15 cellular contexts compared by ENCODE assay signal in the genomic region with DNA sequence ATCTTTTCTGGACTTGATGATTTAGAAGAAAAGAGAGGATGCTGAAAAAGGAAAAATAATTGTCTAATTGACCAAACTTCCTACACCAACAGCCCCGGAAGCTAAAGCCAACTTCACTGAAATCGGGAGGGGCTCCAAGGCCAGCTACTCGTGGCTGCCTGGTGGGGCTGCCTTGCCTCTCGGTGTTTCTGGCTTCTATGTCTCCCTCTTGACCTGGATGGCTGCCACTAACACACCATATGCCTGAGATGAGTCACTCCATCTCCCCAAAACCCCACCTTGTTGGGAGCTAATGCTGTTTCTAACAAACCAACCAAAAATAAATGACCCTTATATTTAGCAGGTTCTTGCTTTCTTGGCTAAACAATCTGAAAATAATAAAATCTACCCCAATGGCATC.
DNase-seq lines count a peak whose midpoint lies in the region; ATAC-seq, FAIRE-seq and TF ChIP-seq lines count a peak whose summit lies in the region.
"Had no signal": no experiment of that assay in that cellular context is flagged by ENCODE, and none has a peak within 500 bp of the region (broad histone marks: within the 10 kb centered on the region; RNA-seq: fewer than 3 reads in every experiment).

No MANE protein-coding gene starts in this region.

- H3K9me3 ChIP-seq in CD4-positive, alpha-beta memory T cell (ENCODE audit: control insufficient read depth in 1 of 2, low read length in 2 of 2) = no peaks in the 10 kb centered on the region
- H3K9me3 ChIP-seq in astrocyte (ENCODE audit: insufficient read depth, low read depth, low read length) = no peaks in the 10 kb centered on the region

- no peak for FAIRE-seq in astrocyte (lab: Jason Lieb, UNC)
- FAIRE-seq: RCC 7860 had no signal

- no peak for ATAC-seq in natural killer cell treated with Interleukin-12 subunit alpha and Interleukin-12 subunit beta and Interleukin-15 and Interleukin-18, amount 100 ng/mL, for 72 hours
- ATAC-seq: effector memory CD8-positive, alpha-beta T cell had no signal

- no peak overlapping the region for H2AFZ ChIP-seq in astrocyte (ENCODE audit: low read depth, low read length)

- no peaks in the 10 kb centered on the region for H3K27me3 Mint-ChIP-seq in CD4-positive, alpha-beta memory T cell
- no peaks in the 10 kb centered on the region for H3K27me3 Mint-ChIP-seq in astrocyte (ENCODE audit: low read depth, unreplicated experiment)
- H3K27me3 Mint-ChIP-seq in natural killer cell treated with Interleukin-12 subunit alpha and Interleukin-12 subunit beta and Interleukin-15 and Interleukin-18, amount 100 ng/mL, for 72 hours = no peaks in the 10 kb centered on the region
- H3K27me3 Mint-ChIP-seq: effector memory CD8-positive, alpha-beta T cell had no signal

- peak overlapping the region; percentile 15 to 88 (median 67) for H3K27ac Mint-ChIP-seq in CD4-positive, alpha-beta memory T cell
- H3K27ac Mint-ChIP-seq in astrocyte (ENCODE audit: unreplicated experiment) = no peak overlapping the region
- peak overlapping the region in 1 of 2 donors; percentile 7 for H3K27ac Mint-ChIP-seq in natural killer cell treated with Interleukin-12 subunit alpha and Interleukin-12 subunit beta and Interleukin-15 and Interleukin-18, amount 100 ng/mL, for 72 hours

- peaks cover 33 to 69% of the 10 kb centered on the region in 2 donors for H3K36me3 Mint-ChIP-seq in CD4-positive, alpha-beta memory T cell
- peaks cover 15% of the 10 kb centered on the region for H3K36me3 Mint-ChIP-seq in astrocyte (ENCODE audit: low read depth, unreplicated experiment)
- H3K36me3 Mint-ChIP-seq in natural killer cell treated with Interleukin-12 subunit alpha and Interleukin-12 subunit beta and Interleukin-15 and Interleukin-18, amount 100 ng/mL, for 72 hours = no peaks in the 10 kb centered on the region

- no peak overlapping the region for H3K4me3 ChIP-seq in CD4-positive, alpha-beta memory T cell (ENCODE audit: low read length in 2 of 2)
- no peak overlapping the region for H3K4me3 ChIP-seq in astrocyte (ENCODE audit: insufficient read depth, low read depth, low read length)

- CTCF ChIA-PET in CD4-positive, alpha-beta memory T cell (lab: Charles Lee; ENCODE audit: partially characterized antibody) = interaction anchor here (1.7 to 3.5 kb wide), 3 partner anchors 9 to 56 kb away, joined by 5 to 15 read pairs (median 14); no protein-coding TSS in a partner anchor

- POLR2A ChIA-PET in CD4-positive, alpha-beta memory T cell (lab: Charles Lee; ENCODE audit: partially characterized antibody) = interaction anchor here (2.1 to 2.7 kb wide), 2 partner anchors 34 to 51 kb away, joined by 13 to 25 read pairs; no protein-coding TSS in a partner anchor

- no peak for DNase-seq in CD4-positive, alpha-beta memory T cell
- DNase-seq in M059J (ENCODE audit: low read depth) (peak; percentile 57), astrocyte (ENCODE audit: low read depth) (peak; percentile 32), iris pigment epithelial cell (ENCODE audit: low read depth) (peak; percentile 7), posterior vena cava (ENCODE audit: low spot score) (no peak), NCI-H128 (lab: John Stamatoyannopoulos, UW; ENCODE audit: unreplicated experiment) (no peak)
- no peak for DNase-seq in natural killer cell treated with Interleukin-12 subunit alpha and Interleukin-12 subunit beta and Interleukin-15 and Interleukin-18, amount 100 ng/mL, for 72 hours (ENCODE audit: low spot score)
- DNase-seq in stimulated activated CD4-positive, alpha-beta T cell treated with anti-CD3 and anti-CD28 coated beads, Interleukin-2, amount 100 ng/mL, for 48 hours = no peak
- DNase-seq: COR-L47; effector memory CD8-positive, alpha-beta T cell; GOT3; NCI-H2107; stimulated activated CD8-positive, alpha-beta memory T cell treated with anti-CD3 and anti-CD28 coated beads, Interleukin-4, amount 100 ng/mL, for 48 hours had no signal

- H3K4me1 ChIP-seq in CD4-positive, alpha-beta memory T cell (ENCODE audit: insufficient read depth, low read length) = peaks cover 50% of the 10 kb centered on the region
- peaks cover 13% of the 10 kb centered on the region for H3K4me1 ChIP-seq in astrocyte (ENCODE audit: insufficient read depth, low read length)

- H3K27ac ChIP-seq in CD4-positive, alpha-beta memory T cell (ENCODE audit: low read depth, low read length) = no peak overlapping the region
- H3K27ac ChIP-seq in astrocyte (ENCODE audit: low read depth, low read length) = no peak overlapping the region

- H3K27me3 ChIP-seq in CD4-positive, alpha-beta memory T cell (ENCODE audit: insufficient read depth, low read length) = no peaks in the 10 kb centered on the region
- H3K27me3 ChIP-seq in astrocyte (ENCODE audit: insufficient read depth, low read length) = no peaks in the 10 kb centered on the region

- TF ChIP-seq CTCF in astrocyte (IDR thresholded peaks at IDR 0.05; ENCODE audit: insufficient read depth, low read depth, low read length) = no peak

- peaks cover 0 to 2% (median 0%) of the 10 kb centered on the region in 8 donors for H3K9me3 Mint-ChIP-seq in CD4-positive, alpha-beta memory T cell
- H3K9me3 Mint-ChIP-seq in astrocyte (ENCODE audit: unreplicated experiment) = peaks cover 2% of the 10 kb centered on the region
- peaks cover 4% of the 10 kb centered on the region for H3K9me3 Mint-ChIP-seq in natural killer cell treated with Interleukin-12 subunit alpha and Interleukin-12 subunit beta and Interleukin-15 and Interleukin-18, amount 100 ng/mL, for 72 hours
- H3K9me3 Mint-ChIP-seq: effector memory CD8-positive, alpha-beta T cell; nephron had no signal

- H3K4me2 ChIP-seq in astrocyte (ENCODE audit: low read length) = no peak overlapping the region

- peaks cover 38 to 63% (median 52%) of the 10 kb centered on the region in 4 donors for H3K4me1 Mint-ChIP-seq in CD4-positive, alpha-beta memory T cell
- H3K4me1 Mint-ChIP-seq in astrocyte (ENCODE audit: low read depth, unreplicated experiment) = peaks cover 43% of the 10 kb centered on the region
- peaks cover 19 to 37% of the 10 kb centered on the region in 2 donors for H3K4me1 Mint-ChIP-seq in natural killer cell treated with Interleukin-12 subunit alpha and Interleukin-12 subunit beta and Interleukin-15 and Interleukin-18, amount 100 ng/mL, for 72 hours (ENCODE audit: low read depth in 2 of 2)

- H3K4me3 Mint-ChIP-seq in CD4-positive, alpha-beta memory T cell = peak overlapping the region in 4 of 8 donors; percentile 41 to 74 (median 63)
- H3K4me3 Mint-ChIP-seq in astrocyte (ENCODE audit: unreplicated experiment) = no peak overlapping the region
- no peak overlapping the region for H3K4me3 Mint-ChIP-seq in natural killer cell treated with Interleukin-12 subunit alpha and Interleukin-12 subunit beta and Interleukin-15 and Interleukin-18, amount 100 ng/mL, for 72 hours
- H3K4me3 Mint-ChIP-seq: nephron had no signal

- H4K20me1 ChIP-seq in astrocyte (ENCODE audit: insufficient read depth, low read length) = no peaks in the 10 kb centered on the region

- no peaks in the 10 kb centered on the region for H3K79me2 ChIP-seq in astrocyte (ENCODE audit: insufficient read depth, low read length)

- no peak overlapping the region for H3K9ac ChIP-seq in astrocyte (ENCODE audit: low read length)

- H3K36me3 ChIP-seq in CD4-positive, alpha-beta memory T cell (ENCODE audit: insufficient read depth, low read length) = peaks cover 22% of the 10 kb centered on the region
- H3K36me3 ChIP-seq in astrocyte (ENCODE audit: insufficient read depth, low read length) = no peaks in the 10 kb centered on the region

- intact Hi-C loops in CD4-positive, alpha-beta memory T cell (cut with micrococcal nuclease) = loop anchor here (2.0 kb wide), 2 partner anchors 13 to 49 kb away; no protein-coding TSS in a partner anchor
- intact Hi-C loops in posterior vena cava (cut with DNase I) = no loop called here

Comparison
In these comparisons a context has a peak if more than half of its experiments do, and no peak if none do; other contexts are left out.
1. DNase-seq: peak in M059J (single experiment), astrocyte (single experiment) and iris pigment epithelial cell (single experiment); none in CD4-positive, alpha-beta memory T cell (0 of 5), posterior vena cava (single experiment), natural killer cell treated with Interleukin-12 subunit alpha and Interleukin-12 subunit beta and Interleukin-15 and Interleukin-18, amount 100 ng/mL, for 72 hours (single experiment), NCI-H128 (single experiment) and stimulated activated CD4-positive, alpha-beta T cell treated with anti-CD3 and anti-CD28 coated beads, Interleukin-2, amount 100 ng/mL, for 48 hours (0 of 2).